21 cellular contexts compared by ENCODE assay signal in the genomic region with DNA sequence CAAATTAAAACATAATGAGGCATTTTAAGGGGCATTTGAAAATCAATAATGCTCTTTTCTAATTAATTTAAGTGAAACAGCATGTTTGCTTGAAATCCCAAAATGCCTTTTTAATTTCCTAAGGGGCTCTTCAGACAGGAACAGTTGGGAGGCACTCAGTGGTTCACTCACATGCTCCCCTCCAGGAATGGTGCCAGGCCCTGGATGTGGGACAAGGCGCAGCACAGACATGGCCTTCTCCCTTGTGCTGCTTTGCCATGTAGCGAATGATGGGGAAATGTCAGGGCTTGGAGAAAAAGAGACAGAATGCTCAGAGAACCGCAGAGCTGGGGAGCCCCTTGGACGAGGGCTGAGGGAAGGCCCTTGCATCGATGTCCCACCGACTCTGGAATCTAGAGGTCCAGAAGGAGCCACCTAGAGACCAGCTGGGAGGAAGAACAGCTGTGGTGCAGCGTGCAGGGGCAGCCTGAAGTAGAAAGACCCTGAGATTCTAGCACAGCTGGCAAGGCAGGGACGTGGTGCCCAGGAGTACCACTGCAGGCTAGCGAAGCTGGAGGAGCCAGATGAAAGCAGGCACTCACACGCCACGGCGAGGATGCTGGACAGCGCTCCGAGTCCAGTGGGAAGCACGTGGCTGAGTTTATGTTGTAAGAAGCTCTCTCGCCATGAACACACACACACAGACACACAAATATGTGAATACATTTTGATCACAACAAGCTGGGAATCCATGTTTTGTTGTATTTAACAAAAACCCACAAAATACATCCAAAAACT. TPM values are rescaled to one million over a fixed set of nuclear protein-coding genes. Genes with fewer than 3 reads are reported as not detected.
A peak's percentile ranks its signal among the peaks of the same experiment; 100 is the strongest.
DNase-seq lines count a peak whose midpoint lies in the region; ATAC-seq, FAIRE-seq and TF ChIP-seq lines count a peak whose summit lies in the region.
"Had no signal": no experiment of that assay in that cellular context is flagged by ENCODE, and none has a peak within 500 bp of the region (broad histone marks: within the 10 kb centered on the region; RNA-seq: fewer than 3 reads in every experiment).

No MANE protein-coding gene starts in this region.

- ATAC-seq in HepG2 = no peak
- no peak for ATAC-seq in right lobe of liver
- no peak for ATAC-seq in activated CD8-positive, alpha-beta memory T cell treated with anti-CD3 and anti-CD28 coated beads, Interleukin-2, amount 10 ng/mL, durations not matched to agents 7 days and 5 days
- ATAC-seq: activated CD4-positive, CD25-positive, alpha-beta regulatory T cell treated with anti-CD3 and anti-CD28 coated beads, Interleukin-2, amount 50 U/mL, for 24 hours; gastroesophageal sphincter; natural killer cell had no signal

- H3K79me2 ChIP-seq in HepG2 (ENCODE audit: insufficient read depth, low read length) = no peaks in the 10 kb centered on the region

- no peak for FAIRE-seq in HepG2 (lab: Jason Lieb, UNC)
- FAIRE-seq: GM12892 had no signal

- H3K9me3 ChIP-seq in HepG2 (ENCODE audit: low read length) = no peaks in the 10 kb centered on the region
- H3K9me3 ChIP-seq in right lobe of liver = no peaks in the 10 kb centered on the region
- H3K9me3 ChIP-seq in uterus = no peaks in the 10 kb centered on the region
- H3K9me3 ChIP-seq: gastroesophageal sphincter had no signal

- H3K4me2 ChIP-seq in HepG2 (ENCODE audit: low read depth, low read length) = no peak overlapping the region

- H2AFZ ChIP-seq in HepG2 (ENCODE audit: low read length) = no peak overlapping the region

- TF ChIP-seq CTCF in HepG2 (CRISPR knock-in tag; IDR thresholded peaks at IDR 0.05) (no peak), right lobe of liver (IDR thresholded peaks at IDR 0.05) (no peak), uterus (IDR thresholded peaks at IDR 0.05) (no peak), type B pancreatic cell (conservative IDR thresholded peaks at IDR 0.05) (no peak)

- DNase-seq in HepG2 (ENCODE audit: low spot score) = no peak
- no peak for DNase-seq in right lobe of liver
- peak; percentile 1 for DNase-seq in amniotic epithelial cell (ENCODE audit: low read depth)
- peak; percentile 61 for DNase-seq in islet precursor cell
- DNase-seq in dedifferentiated amniotic fluid mesenchymal stem cell (ENCODE audit: extremely low spot score) = no peak
- no peak for DNase-seq in uterus
- DNase-seq in type B pancreatic cell (ENCODE audit: extremely low spot score, unreplicated experiment) = no peak
- no peak for DNase-seq in activated CD8-positive, alpha-beta memory T cell treated with anti-CD3 and anti-CD28 coated beads, Interleukin-2, amount 10 ng/mL, durations not matched to agents 7 days and 5 days
- DNase-seq: ACHN, activated gamma-delta T cell, H9, mammary epithelial cell, MM.1S, natural killer cell, NCI-H2029, Right ventricle myocardium superior had no signal

- no peak overlapping the region for H3K27ac Mint-ChIP-seq in type B pancreatic cell
- H3K27ac Mint-ChIP-seq in activated CD8-positive, alpha-beta memory T cell treated with anti-CD3 and anti-CD28 coated beads, Interleukin-2, amount 10 ng/mL, durations not matched to agents 7 days and 5 days = no peak overlapping the region
- H3K27ac Mint-ChIP-seq: natural killer cell; stimulated activated naive CD8-positive, alpha-beta T cell treated with anti-CD3 and anti-CD28 coated beads, Interleukin-15, Interleukin-2, amounts not matched to agents 100 ng/mL and 50 ng/mL, for 24 hours; T-helper 2 cell treated with Interferon-gamma antibody and Interleukin-4, amounts not matched to agents 5 μg/mL and 100 μg/mL, for 36 hours had no signal

- intact Hi-C loops in HepG2 (cut with micrococcal nuclease; ENCODE audit: unreplicated experiment) (no loop called here), right lobe of liver (cut with DNase I) (no loop called here), uterus (cut with DNase I; ENCODE audit: low total_unique reads) (no loop called here)

- H3K9ac ChIP-seq in HepG2 (ENCODE audit: insufficient read depth, low read depth, low read length) = no peak overlapping the region

- CTCF ChIA-PET in HepG2 (lab: Yijun Ruan, JAX; ENCODE audit: low intra/inter-chr PET ratio, low total read pairs) = no interaction called here
- CTCF ChIA-PET in activated CD8-positive, alpha-beta memory T cell treated with anti-CD3 and anti-CD28 coated beads, Interleukin-2, amount 10 ng/mL, durations not matched to agents 7 days and 5 days (lab: Charles Lee) = no interaction called here

- no peak for TF ChIP-seq RAD21 in HepG2 (CRISPR knock-in tag; IDR thresholded peaks at IDR 0.05)

- no peak overlapping the region for H3K4me3 Mint-ChIP-seq in type B pancreatic cell
- H3K4me3 Mint-ChIP-seq in activated CD8-positive, alpha-beta memory T cell treated with anti-CD3 and anti-CD28 coated beads, Interleukin-2, amount 10 ng/mL, durations not matched to agents 7 days and 5 days = no peak overlapping the region
- H3K4me3 Mint-ChIP-seq: H9; natural killer cell; stimulated activated naive CD8-positive, alpha-beta T cell treated with anti-CD3 and anti-CD28 coated beads, Interleukin-15, Interleukin-2, amounts not matched to agents 100 ng/mL and 50 ng/mL, for 24 hours; T-helper 2 cell treated with Interferon-gamma antibody and Interleukin-4, amounts not matched to agents 5 μg/mL and 100 μg/mL, for 36 hours had no signal

- peaks cover 3% of the 10 kb centered on the region for H3K27me3 Mint-ChIP-seq in type B pancreatic cell
- peaks cover 5% of the 10 kb centered on the region for H3K27me3 Mint-ChIP-seq in activated CD8-positive, alpha-beta memory T cell treated with anti-CD3 and anti-CD28 coated beads, Interleukin-2, amount 10 ng/mL, durations not matched to agents 7 days and 5 days

- H3K36me3 Mint-ChIP-seq in type B pancreatic cell = no peaks in the 10 kb centered on the region
- H3K36me3 Mint-ChIP-seq in activated CD8-positive, alpha-beta memory T cell treated with anti-CD3 and anti-CD28 coated beads, Interleukin-2, amount 10 ng/mL, durations not matched to agents 7 days and 5 days = no peaks in the 10 kb centered on the region
- H3K36me3 Mint-ChIP-seq: natural killer cell had no signal

- no peaks in the 10 kb centered on the region for H3K4me1 Mint-ChIP-seq in type B pancreatic cell (ENCODE audit: unreplicated experiment)
- no peaks in the 10 kb centered on the region for H3K4me1 Mint-ChIP-seq in activated CD8-positive, alpha-beta memory T cell treated with anti-CD3 and anti-CD28 coated beads, Interleukin-2, amount 10 ng/mL, durations not matched to agents 7 days and 5 days
- H3K4me1 Mint-ChIP-seq: natural killer cell had no signal

- no peak for TF ChIP-seq POLR2A in HepG2 (IDR thresholded peaks at IDR 0.05; ENCODE audit: insufficient read depth in 1 of 2, low read depth in 2 of 2, low read length in 2 of 2)
- no peak for TF ChIP-seq POLR2A in right lobe of liver (IDR thresholded peaks at IDR 0.05)
- no peak for TF ChIP-seq POLR2A in uterus (IDR thresholded peaks at IDR 0.05)

- no peaks in the 10 kb centered on the region for H3K9me3 Mint-ChIP-seq in type B pancreatic cell
- H3K9me3 Mint-ChIP-seq in activated CD8-positive, alpha-beta memory T cell treated with anti-CD3 and anti-CD28 coated beads, Interleukin-2, amount 10 ng/mL, durations not matched to agents 7 days and 5 days (ENCODE audit: low read depth) = no peaks in the 10 kb centered on the region
- H3K9me3 Mint-ChIP-seq: H9; natural killer cell; stimulated activated naive CD8-positive, alpha-beta T cell treated with anti-CD3 and anti-CD28 coated beads, Interleukin-15, Interleukin-2, amounts not matched to agents 100 ng/mL and 50 ng/mL, for 24 hours; T-helper 2 cell treated with Interferon-gamma antibody and Interleukin-4, amounts not matched to agents 5 μg/mL and 100 μg/mL, for 36 hours had no signal

- no peak for TF ChIP-seq EP300 in HepG2 (IDR thresholded peaks at IDR 0.05; ENCODE audit: low read depth in 2 of 2, low read length in 2 of 2)
- TF ChIP-seq EP300 in HepG2 (CRISPR knock-in tag; IDR thresholded peaks at IDR 0.05; ENCODE audit: borderline replicate concordance) = no peak

- H3K4me3 ChIP-seq in HepG2 (replicated peaks in 1 of 3; ENCODE audit: insufficient read depth in 1 of 3, low read depth in 2 of 3, low read length in 3 of 3) = no peak overlapping the region
- H3K4me3 ChIP-seq in right lobe of liver = no peak overlapping the region
- H3K4me3 ChIP-seq in uterus = no peak overlapping the region
- H3K4me3 ChIP-seq: gastroesophageal sphincter had no signal

- H3K27ac ChIP-seq in HepG2 (ENCODE audit: extremely low read length, insufficient read depth, low read length) (no peak overlapping the region), right lobe of liver (no peak overlapping the region), uterus (no peak overlapping the region)
- H3K27ac ChIP-seq: gastroesophageal sphincter had no signal

- no TSS peak for BruUV-seq in HepG2 (replicated peaks; lab: Mats Ljungman, UMichigan)

- H3K4me1 ChIP-seq in HepG2 (ENCODE audit: insufficient read depth, low read length) (no peaks in the 10 kb centered on the region), right lobe of liver (no peaks in the 10 kb centered on the region), uterus (no peaks in the 10 kb centered on the region)
- H3K4me1 ChIP-seq: gastroesophageal sphincter had no signal

- in situ Hi-C loops in HepG2 (cut with HindIII; ENCODE audit: extremely low pct_ligation_motif_present, low pct_unique_long_range_greater_than_20kb) = no loop called here

- 29% methylated on average over 15 of the region's 16 CpGs for WGBS in HepG2 (ENCODE audit: low lambda C conversion rate)
- 64% methylated on average over 12 of the region's 16 CpGs for WGBS in right lobe of liver (ENCODE audit: insufficient coverage, low coverage, low lambda C conversion rate, missing lambda C conversion rate)

- H4K20me1 ChIP-seq in HepG2 (ENCODE audit: insufficient read depth, low read length) = no peaks in the 10 kb centered on the region

- H3K27me3 ChIP-seq in HepG2 (ENCODE audit: control insufficient read depth in 1 of 2, insufficient read depth in 2 of 2, low read length in 2 of 2) (peaks cover 0 to 7% of the 10 kb centered on the region in 2 experiments; a peak in 1 of 5 replicates), right lobe of liver (no peaks in the 10 kb centered on the region), uterus (no peaks in the 10 kb centered on the region)

- H3K36me3 ChIP-seq in HepG2 (replicated peaks in 1 of 2; ENCODE audit: control insufficient read depth in 1 of 2, insufficient read depth in 2 of 2, low read length in 2 of 2) (no peaks in the 10 kb centered on the region), right lobe of liver (no peaks in the 10 kb centered on the region), uterus (no peaks in the 10 kb centered on the region)
- H3K36me3 ChIP-seq: gastroesophageal sphincter had no signal

- POLR2A ChIA-PET in HepG2 (lab: Yijun Ruan, JAX) = no interaction called here

RNA-seq across cellular contexts. Expression of a gene that starts 27.0 kb away (rescaled TPM):
- 3.0 and 3.7 TPM in 2 replicates for total RNA-seq in HepG2 (2016; rRNA removed; fragmentation: Illumina TruSeq; extraction: Trizol)
- 0.91 and 0.97 TPM in 2 replicates for total RNA-seq in HepG2 (2016; cell fraction: cytosol; rRNA removed; fragmentation: Illumina TruSeq; extraction: Trizol; ENCODE audit: low read depth)
- total RNA-seq in HepG2 (2016; cell fraction: insoluble cytoplasmic fraction; rRNA removed; fragmentation: Illumina TruSeq; extraction: Trizol) = 2.9 and 3.3 TPM in 2 replicates
- 1.7 and 1.8 TPM in 2 replicates for total RNA-seq in HepG2 (2016; cell fraction: membrane; rRNA removed; fragmentation: Illumina TruSeq; extraction: Trizol)
- 2.5 and 2.6 TPM in 2 replicates for total RNA-seq in HepG2 (2016; cell fraction: nucleus; rRNA removed; fragmentation: Illumina TruSeq; extraction: Trizol)
- polyA plus RNA-seq in HepG2 (2011; rRNA removed) = 2.9 and 3.0 TPM in 2 replicates
- polyA plus RNA-seq in HepG2 (2011; cell fraction: cytosol; rRNA removed) = 2.5 and 3.0 TPM in 2 replicates
- 0.98 and 1.1 TPM in 2 replicates for polyA plus RNA-seq in HepG2 (2011; cell fraction: nucleus; rRNA removed)
- polyA plus RNA-seq in HepG2 (2012) = 2.1 and 2.9 TPM in 2 replicates
- 0.33 and 0.40 TPM in 2 replicates for polyA plus RNA-seq in HepG2 (2016; cell fraction: cytosol; fragmentation: Illumina TruSeq; extraction: Trizol; ENCODE audit: low read depth)
- polyA plus RNA-seq in HepG2 (2016; cell fraction: insoluble cytoplasmic fraction; fragmentation: Illumina TruSeq; extraction: Trizol; ENCODE audit: low read depth) = 4.0 and 4.1 TPM in 2 replicates
- polyA plus RNA-seq in HepG2 (2016; cell fraction: membrane; fragmentation: Illumina TruSeq; extraction: Trizol; ENCODE audit: low read depth) = 0.82 and 0.85 TPM in 2 replicates
- polyA plus RNA-seq in HepG2 (2016; cell fraction: nucleus; fragmentation: Illumina TruSeq; extraction: Trizol; ENCODE audit: insufficient read depth, low read depth) = 5.6 and 6.0 TPM in 2 replicates
- polyA minus RNA-seq in HepG2 (2011; rRNA and poly(A)+ RNA removed; ENCODE audit: low replicate concordance) = 1.4 and 3.6 TPM in 2 replicates
- polyA minus RNA-seq in HepG2 (2011; cell fraction: cytosol; rRNA and poly(A)+ RNA removed) = 1.8 and 1.9 TPM in 2 replicates
- 1.3 and 1.4 TPM in 2 replicates for polyA minus RNA-seq in HepG2 (2011; cell fraction: nucleus; rRNA and poly(A)+ RNA removed)
- total RNA-seq in right lobe of liver = 1 to 10 TPM; 2.2 to 4.4 (median 3.1) TPM
- total RNA-seq in uterus = 10 to 100 TPM in 1 of 4 donors, 1 to 10 TPM in 3; 4.4 to 16.7 (median 9.5) TPM
- 6.1 and 8.2 TPM in 2 replicates for total RNA-seq in type B pancreatic cell (ENCODE audit: low replicate concordance)
- total RNA-seq in activated CD8-positive, alpha-beta memory T cell treated with anti-CD3 and anti-CD28 coated beads, Interleukin-2, amount 10 ng/mL, durations not matched to agents 7 days and 5 days = 1 to 10 TPM; 8.7 to 9.2 TPM

Comparison
In these comparisons a context has a peak if more than half of its experiments do, and no peak if none do; other contexts are left out.
1. DNase-seq: peak in amniotic epithelial cell (single experiment) and islet precursor cell (single experiment); none in HepG2 (single experiment), right lobe of liver (0 of 3), dedifferentiated amniotic fluid mesenchymal stem cell (single experiment), uterus (0 of 2), type B pancreatic cell (single experiment) and activated CD8-positive, alpha-beta memory T cell treated with anti-CD3 and anti-CD28 coated beads, Interleukin-2, amount 10 ng/mL, durations not matched to agents 7 days and 5 days (single experiment).